Comparison of ENCODE assay signal across 24 cellular contexts in the genomic region with DNA sequence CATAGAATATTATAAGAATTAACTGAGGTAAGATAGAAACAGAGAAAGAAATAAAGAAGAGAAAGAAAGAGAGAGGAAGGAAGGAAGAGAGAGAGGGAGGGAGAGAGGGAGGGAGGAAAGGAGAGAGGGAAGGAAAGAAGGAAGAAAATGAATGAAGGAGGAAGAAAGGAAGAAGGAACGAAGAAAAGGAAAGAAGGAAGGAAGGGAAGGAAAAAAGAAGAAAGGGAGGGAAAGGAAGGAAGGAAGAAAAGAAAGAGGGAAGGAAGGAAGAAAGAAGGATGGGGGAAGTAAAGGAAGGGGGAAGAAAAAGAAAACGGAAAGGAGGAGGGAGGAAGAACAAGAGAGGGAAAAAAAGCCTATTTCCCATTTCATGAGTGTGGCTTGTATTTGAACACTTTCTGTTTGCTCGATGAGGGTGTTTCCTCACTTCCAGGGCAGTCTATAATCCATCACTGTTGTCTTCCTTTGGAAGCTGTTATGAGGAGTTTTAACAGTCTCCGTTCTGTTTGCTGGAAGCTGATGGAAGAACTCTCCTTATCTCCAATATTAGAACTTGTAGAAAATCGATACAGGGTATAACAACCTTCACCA.
"Had no signal": no experiment of that assay in that cellular context is flagged by ENCODE, and none has a peak within 500 bp of the region (broad histone marks: within the 10 kb centered on the region; RNA-seq: fewer than 3 reads in every experiment).

No MANE protein-coding gene starts in this region.

- ATAC-seq: foreskin keratinocyte, gastroesophageal sphincter, heart left ventricle, left lung, left ventricle myocardium superior, lower lobe of right lung, mucosa of descending colon had no signal

- H3K4me1 ChIP-seq: esophagus muscularis mucosa, foreskin keratinocyte, gastroesophageal sphincter, heart left ventricle, left lung, lower lobe of right lung had no signal

- H3K27me3 ChIP-seq: esophagus muscularis mucosa, foreskin keratinocyte, gastroesophageal sphincter, heart left ventricle, hepatocyte, left lung had no signal

- H2AFZ ChIP-seq: hepatocyte had no signal

- H3K27ac ChIP-seq: coronary artery, dorsolateral prefrontal cortex, esophagus muscularis mucosa, foreskin keratinocyte, gastroesophageal sphincter, heart left ventricle, hepatocyte, left lung, lower lobe of right lung had no signal

- H3K79me2 ChIP-seq: hepatocyte had no signal

- H3K4me2 ChIP-seq: hepatocyte had no signal

- H3K4me3 ChIP-seq: coronary artery, dorsolateral prefrontal cortex, esophagus muscularis mucosa, gastroesophageal sphincter, heart left ventricle, hepatocyte, left lung, lower lobe of right lung, mucosa of descending colon had no signal

- FAIRE-seq: colon, endothelial cell of umbilical vein, frontal cortex, kidney had no signal

- DNase-seq: dermis blood vessel endothelial cell; dorsolateral prefrontal cortex; effector CD4-positive, alpha-beta T cell; effector memory CD4-positive, alpha-beta T cell; foreskin keratinocyte; heart left ventricle; hypothalamus; immature natural killer cell; islet precursor cell; kidney; kidney glomerular epithelial cell; left lung; left ventricle myocardium superior; lower lobe of right lung; mesenchymal stem cell; mucosa of descending colon; naive B cell had no signal

- H3K9me3 ChIP-seq: esophagus muscularis mucosa, gastroesophageal sphincter, mucosa of descending colon had no signal

- H3K36me3 ChIP-seq: esophagus muscularis mucosa, gastroesophageal sphincter, heart left ventricle, left lung, lower lobe of right lung had no signal
